Comparison of ENCODE assay signal across 8 cellular contexts in genomic region chr17:409848-410673, GRCh38.
DNase-seq lines count a peak whose midpoint lies in the region; ATAC-seq and TF ChIP-seq lines count a peak whose summit lies in the region.

No MANE protein-coding gene starts in this region.

- DNase-seq in AG09309 (ENCODE audit: low read depth), result peak; percentile 93
- DNase-seq in NCI-H345 (lab: John Stamatoyannopoulos, UW), result peak; percentile 96
- peak; percentile 96 to 99 (median 99) for DNase-seq in activated CD4-positive, CD25-positive, alpha-beta regulatory T cell (lab: John Stamatoyannopoulos, UW)
- DNase-seq in central memory CD8-positive, alpha-beta T cell (ENCODE audit: low spot score in 2 of 2), result peak; percentile 98 to 99
- peak; percentile 98 for DNase-seq in inferior parietal cortex (ENCODE audit: extremely low spot score)
- peak; percentile 99 for DNase-seq in smooth muscle cell of the brain vasculature (ENCODE audit: low read depth, low spot score)

- peak overlapping the region; percentile 79 for H3K4me3 Mint-ChIP-seq in central memory CD8-positive, alpha-beta T cell

- H3K4me1 Mint-ChIP-seq in central memory CD8-positive, alpha-beta T cell, result peaks cover 55% of the 10 kb centered on the region

- H3K27ac Mint-ChIP-seq in central memory CD8-positive, alpha-beta T cell (ENCODE audit: low read depth), result peak overlapping the region; percentile 92

- H3K36me3 Mint-ChIP-seq in central memory CD8-positive, alpha-beta T cell (ENCODE audit: insufficient read depth), result peaks cover 34% of the 10 kb centered on the region

- H3K9me3 Mint-ChIP-seq in central memory CD8-positive, alpha-beta T cell, result no peaks in the 10 kb centered on the region

- no peak for TF ChIP-seq CTCF in AG09309 (IDR thresholded peaks at IDR 0.05; ENCODE audit: control insufficient read depth, insufficient read depth, low read depth, low read length, missing control alignments)

- ATAC-seq in GM19023 (IDR thresholded peaks at IDR 0.05; ENCODE audit: unreplicated experiment), result peak; percentile 85
- peak; percentile 82 for ATAC-seq in HG03196 (IDR thresholded peaks at IDR 0.05; ENCODE audit: unreplicated experiment)
- ATAC-seq in central memory CD8-positive, alpha-beta T cell (replicated peaks; ENCODE audit: extremely low read depth, poor library complexity, severe bottlenecking), result peak; percentile 33

- no peaks in the 10 kb centered on the region for H3K27me3 Mint-ChIP-seq in central memory CD8-positive, alpha-beta T cell

- peak overlapping the region; percentile 82 for H3K4me3 ChIP-seq in AG09309 (ENCODE audit: control insufficient read depth, low read depth, low read length)

Comparison
In these comparisons a context has a peak if more than half of its experiments do, and no peak if none do; other contexts are left out.
1. Peak in every context shown above with its lines: DNase-seq, ATAC-seq and H3K4me3 ChIP-seq.
2. ATAC-seq: peak in every context shown above with its lines; median percentile 85 in GM19023; 82 in HG03196; 33 in central memory CD8-positive, alpha-beta T cell.